In genomic region chr11:96389604-96390402, GRCh38 we compare ENCODE assay signal across 1 cellular context.
TF ChIP-seq lines count a peak whose summit lies in the region.

TSS of gene CCDC82 (minus strand) at chr11:96389912. CDS start at chr11:96384747, 5,165 bp downstream.
TSS of gene JRKL (plus strand) at chr11:96390013. CDS start at chr11:96390650, 637 bp downstream.

TF ChIP-seq in HepG2, 621 proteins besides CTCF, POLR2A, EP300 and RAD21 (continued from another document and continues in another):
- TF ChIP-seq, protein P1, sequence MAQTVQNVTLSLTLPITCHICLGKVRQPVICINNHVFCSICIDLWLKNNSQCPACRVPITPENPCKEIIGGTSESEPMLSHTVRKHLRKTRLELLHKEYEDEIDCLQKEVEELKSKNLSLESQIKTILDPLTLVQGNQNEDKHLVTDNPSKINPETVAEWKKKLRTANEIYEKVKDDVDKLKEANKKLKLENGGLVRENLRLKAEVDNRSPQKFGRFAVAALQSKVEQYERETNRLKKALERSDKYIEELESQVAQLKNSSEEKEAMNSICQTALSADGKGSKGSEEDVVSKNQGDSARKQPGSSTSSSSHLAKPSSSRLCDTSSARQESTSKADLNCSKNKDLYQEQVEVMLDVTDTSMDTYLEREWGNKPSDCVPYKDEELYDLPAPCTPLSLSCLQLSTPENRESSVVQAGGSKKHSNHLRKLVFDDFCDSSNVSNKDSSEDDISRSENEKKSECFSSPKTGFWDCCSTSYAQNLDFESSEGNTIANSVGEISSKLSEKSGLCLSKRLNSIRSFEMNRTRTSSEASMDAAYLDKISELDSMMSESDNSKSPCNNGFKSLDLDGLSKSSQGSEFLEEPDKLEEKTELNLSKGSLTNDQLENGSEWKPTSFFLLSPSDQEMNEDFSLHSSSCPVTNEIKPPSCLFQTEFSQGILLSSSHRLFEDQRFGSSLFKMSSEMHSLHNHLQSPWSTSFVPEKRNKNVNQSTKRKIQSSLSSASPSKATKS (CRISPR knock-in tag; IDR thresholded peaks at IDR 0.05) = no peak
- 0 out of 2 replicates have a peak, but pooled peaks have one; percentile 18 for TF ChIP-seq GTF2F1 (IDR thresholded peaks at IDR 0.05; ENCODE audit: low read length)
- TF ChIP-seq, protein P2, sequence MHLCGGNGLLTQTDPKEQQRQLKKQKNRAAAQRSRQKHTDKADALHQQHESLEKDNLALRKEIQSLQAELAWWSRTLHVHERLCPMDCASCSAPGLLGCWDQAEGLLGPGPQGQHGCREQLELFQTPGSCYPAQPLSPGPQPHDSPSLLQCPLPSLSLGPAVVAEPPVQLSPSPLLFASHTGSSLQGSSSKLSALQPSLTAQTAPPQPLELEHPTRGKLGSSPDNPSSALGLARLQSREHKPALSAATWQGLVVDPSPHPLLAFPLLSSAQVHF (CRISPR knock-in tag; IDR thresholded peaks at IDR 0.05) = 0 out of 2 replicates have a peak, but pooled peaks have one; percentile 14
- 0 out of 2 replicates have a peak, but pooled peaks have one; percentile 27 for TF ChIP-seq HINFP (CRISPR knock-in tag; IDR thresholded peaks at IDR 0.05; ENCODE audit: low read depth)
- TF ChIP-seq RAD51 (IDR thresholded peaks at IDR 0.05; ENCODE audit: borderline replicate concordance) = no peak
- peak; percentile 79; the same call in 1 of the 2 replicates for TF ChIP-seq NCOA1 (CRISPR knock-in tag; IDR thresholded peaks at IDR 0.05)
- TF ChIP-seq, protein P3, sequence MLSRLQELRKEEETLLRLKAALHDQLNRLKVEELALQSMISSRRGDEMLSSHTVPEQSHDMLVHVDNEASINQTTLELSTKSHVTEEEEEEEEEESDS (CRISPR knock-in tag; IDR thresholded peaks at IDR 0.05; ENCODE audit: borderline replicate concordance) = 0 out of 2 replicates have a peak, but pooled peaks have one; percentile 30
- TF ChIP-seq AGO2 (optimal IDR thresholded peaks at IDR 0.05; ENCODE audit: low read depth, low read length) = peak; percentile 41
- 0 out of 2 replicates have a peak, but pooled peaks have one; percentile 17 for TF ChIP-seq ZNF460 (CRISPR knock-in tag; IDR thresholded peaks at IDR 0.05; ENCODE audit: borderline replicate concordance)
- TF ChIP-seq CBX5 (CRISPR knock-in tag; IDR thresholded peaks at IDR 0.05; ENCODE audit: borderline replicate concordance) = 0 out of 2 replicates have a peak, but pooled peaks have one; percentile 46
- no peak for TF ChIP-seq ZNF75D (CRISPR knock-in tag; IDR thresholded peaks at IDR 0.05; ENCODE audit: borderline replicate concordance)
- peak; percentile 82; the same call in 1 of the 2 replicates for TF ChIP-seq ZNF367 (CRISPR knock-in tag; IDR thresholded peaks at IDR 0.05; ENCODE audit: borderline replicate concordance)
- peak in 1 of 2 experiments; percentile 78; a peak in 2 of 4 replicates for TF ChIP-seq KLF16 (CRISPR knock-in tag; IDR thresholded peaks at IDR 0.05)
- TF ChIP-seq ZNF580 (CRISPR knock-in tag; IDR thresholded peaks at IDR 0.05; ENCODE audit: borderline replicate concordance, low read depth) = peak; percentile 84; the same call in 1 of the 2 replicates
- TF ChIP-seq MTERF4 (CRISPR knock-in tag; IDR thresholded peaks at IDR 0.05) = no peak
- no peak for TF ChIP-seq BRCA1 (CRISPR knock-in tag; IDR thresholded peaks at IDR 0.05)
- TF ChIP-seq JDP2 (CRISPR knock-in tag; IDR thresholded peaks at IDR 0.05; ENCODE audit: borderline replicate concordance) = no peak
- TF ChIP-seq, protein P4, sequence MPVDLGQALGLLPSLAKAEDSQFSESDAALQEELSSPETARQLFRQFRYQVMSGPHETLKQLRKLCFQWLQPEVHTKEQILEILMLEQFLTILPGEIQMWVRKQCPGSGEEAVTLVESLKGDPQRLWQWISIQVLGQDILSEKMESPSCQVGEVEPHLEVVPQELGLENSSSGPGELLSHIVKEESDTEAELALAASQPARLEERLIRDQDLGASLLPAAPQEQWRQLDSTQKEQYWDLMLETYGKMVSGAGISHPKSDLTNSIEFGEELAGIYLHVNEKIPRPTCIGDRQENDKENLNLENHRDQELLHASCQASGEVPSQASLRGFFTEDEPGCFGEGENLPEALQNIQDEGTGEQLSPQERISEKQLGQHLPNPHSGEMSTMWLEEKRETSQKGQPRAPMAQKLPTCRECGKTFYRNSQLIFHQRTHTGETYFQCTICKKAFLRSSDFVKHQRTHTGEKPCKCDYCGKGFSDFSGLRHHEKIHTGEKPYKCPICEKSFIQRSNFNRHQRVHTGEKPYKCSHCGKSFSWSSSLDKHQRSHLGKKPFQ (CRISPR knock-in tag; IDR thresholded peaks at IDR 0.05; ENCODE audit: insufficient replicate concordance) = peak; percentile 61
- TF ChIP-seq ZMYM3 (CRISPR knock-in tag; IDR thresholded peaks at IDR 0.05) = 0 out of 2 replicates have a peak, but pooled peaks have one; percentile 14
- no peak for TF ChIP-seq KLF15 (CRISPR knock-in tag; IDR thresholded peaks at IDR 0.05; ENCODE audit: borderline replicate concordance)
- no peak for TF ChIP-seq NAIF1 (CRISPR knock-in tag; IDR thresholded peaks at IDR 0.05; ENCODE audit: borderline replicate concordance)
- TF ChIP-seq HDAC1 (CRISPR knock-in tag; IDR thresholded peaks at IDR 0.05) = peak; percentile 87
- no peak for TF ChIP-seq ZBTB33 (CRISPR knock-in tag; IDR thresholded peaks at IDR 0.05)
- peak; percentile 90; the same call in 1 of the 2 replicates for TF ChIP-seq ZNF749 (CRISPR knock-in tag; IDR thresholded peaks at IDR 0.05; ENCODE audit: borderline replicate concordance)
- no peak for TF ChIP-seq MATR3 (CRISPR knock-in tag; IDR thresholded peaks at IDR 0.05)
- peak; percentile 54; the same call in 1 of the 2 replicates for TF ChIP-seq ZNF841 (CRISPR knock-in tag; IDR thresholded peaks at IDR 0.05; ENCODE audit: borderline replicate concordance)
- TF ChIP-seq, protein P5, sequence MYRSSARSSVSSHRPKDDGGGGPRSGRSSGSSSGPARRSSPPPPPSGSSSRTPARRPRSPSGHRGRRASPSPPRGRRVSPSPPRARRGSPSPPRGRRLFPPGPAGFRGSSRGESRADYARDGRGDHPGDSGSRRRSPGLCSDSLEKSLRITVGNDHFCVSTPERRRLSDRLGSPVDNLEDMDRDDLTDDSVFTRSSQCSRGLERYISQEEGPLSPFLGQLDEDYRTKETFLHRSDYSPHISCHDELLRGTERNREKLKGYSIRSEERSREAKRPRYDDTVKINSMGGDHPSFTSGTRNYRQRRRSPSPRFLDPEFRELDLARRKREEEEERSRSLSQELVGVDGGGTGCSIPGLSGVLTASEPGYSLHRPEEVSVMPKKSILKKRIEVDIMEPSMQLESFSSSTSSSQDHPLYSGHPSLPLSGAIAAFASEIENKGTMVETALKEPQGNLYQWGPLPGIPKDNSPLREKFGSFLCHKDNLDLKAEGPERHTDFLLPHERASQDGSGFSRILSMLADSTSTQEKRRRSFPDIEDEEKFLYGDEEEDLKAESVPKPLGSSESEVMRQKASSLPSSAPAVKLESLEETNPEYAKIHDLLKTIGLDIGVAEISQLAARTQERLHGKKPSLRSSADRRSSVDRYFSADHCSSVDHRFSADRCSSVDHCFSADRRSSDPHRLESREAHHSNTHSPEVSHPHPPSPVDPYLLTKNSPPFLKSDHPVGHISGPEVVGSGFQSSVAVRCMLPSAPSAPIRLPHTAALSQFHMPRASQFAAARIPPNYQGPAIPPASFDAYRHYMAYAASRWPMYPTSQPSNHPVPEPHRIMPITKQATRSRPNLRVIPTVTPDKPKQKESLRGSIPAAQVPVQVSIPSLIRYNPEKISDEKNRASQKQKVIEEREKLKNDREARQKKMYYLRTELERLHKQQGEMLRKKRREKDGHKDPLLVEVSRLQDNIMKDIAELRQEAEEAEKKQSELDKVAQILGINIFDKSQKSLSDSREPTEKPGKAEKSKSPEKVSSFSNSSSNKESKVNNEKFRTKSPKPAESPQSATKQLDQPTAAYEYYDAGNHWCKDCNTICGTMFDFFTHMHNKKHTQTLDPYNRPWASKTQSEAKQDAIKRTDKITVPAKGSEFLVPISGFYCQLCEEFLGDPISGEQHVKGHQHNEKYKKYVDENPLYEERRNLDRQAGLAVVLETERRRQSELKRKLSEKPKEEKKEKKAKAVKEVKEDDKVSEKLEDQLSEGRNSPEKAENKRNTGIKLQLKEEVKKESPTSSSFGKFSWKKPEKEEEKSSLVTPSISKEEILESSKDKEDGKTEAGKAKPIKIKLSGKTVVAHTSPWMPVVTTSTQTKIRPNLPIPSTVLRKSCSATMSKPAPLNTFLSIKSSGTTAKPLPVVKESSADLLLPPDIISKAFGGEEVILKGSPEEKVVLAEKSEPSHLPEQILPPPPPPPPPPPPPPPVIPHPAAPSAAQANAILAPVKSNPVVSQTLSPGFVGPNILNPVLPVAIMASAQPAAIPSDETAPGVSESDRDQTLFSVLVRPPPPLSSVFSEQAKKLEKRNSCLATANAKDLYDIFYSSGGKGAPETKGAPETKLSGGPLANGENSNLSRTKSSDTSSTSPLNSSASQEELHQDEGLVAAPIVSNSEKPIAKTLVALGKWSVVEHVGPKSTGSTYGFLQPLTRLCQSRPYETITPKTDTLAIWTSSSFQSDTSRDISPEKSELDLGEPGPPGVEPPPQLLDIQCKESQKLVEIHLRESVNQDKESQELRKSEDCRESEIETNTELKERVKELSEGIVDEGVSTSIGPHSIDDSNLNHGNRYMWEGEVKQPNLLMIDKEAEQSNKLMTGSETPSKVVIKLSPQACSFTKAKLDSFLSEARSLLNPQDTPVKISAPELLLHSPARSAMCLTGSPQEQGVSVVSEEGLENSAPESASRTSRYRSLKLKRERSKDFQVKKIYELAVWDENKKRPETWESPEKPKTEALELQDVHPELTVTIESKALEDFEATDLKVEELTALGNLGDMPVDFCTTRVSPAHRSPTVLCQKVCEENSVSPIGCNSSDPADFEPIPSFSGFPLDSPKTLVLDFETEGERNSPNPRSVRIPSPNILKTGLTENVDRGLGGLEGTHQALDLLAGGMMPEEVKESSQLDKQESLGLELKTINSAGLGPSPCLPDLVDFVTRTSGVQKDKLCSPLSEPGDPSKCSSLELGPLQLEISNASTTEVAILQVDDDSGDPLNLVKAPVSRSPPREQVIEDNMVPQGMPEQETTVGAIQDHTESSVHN (CRISPR knock-in tag; IDR thresholded peaks at IDR 0.05) = no peak
- TF ChIP-seq ZNF674 (CRISPR knock-in tag; IDR thresholded peaks at IDR 0.05; ENCODE audit: low read depth) = no peak
- no peak for TF ChIP-seq ZFYVE20 (CRISPR knock-in tag; IDR thresholded peaks at IDR 0.05; ENCODE audit: borderline replicate concordance, low read depth)
- 0 out of 2 replicates have a peak, but pooled peaks have one; percentile 38 for TF ChIP-seq SETDB1 (CRISPR knock-in tag; IDR thresholded peaks at IDR 0.05; ENCODE audit: borderline replicate concordance)
- TF ChIP-seq PAF1 (CRISPR knock-in tag; IDR thresholded peaks at IDR 0.05) = no peak
- no peak for TF ChIP-seq FOSL1 (CRISPR knock-in tag; IDR thresholded peaks at IDR 0.05; ENCODE audit: borderline replicate concordance)
- TF ChIP-seq PRMT3 (CRISPR knock-in tag; IDR thresholded peaks at IDR 0.05; ENCODE audit: borderline replicate concordance, low read depth) = no peak
